In the genomic region with DNA sequence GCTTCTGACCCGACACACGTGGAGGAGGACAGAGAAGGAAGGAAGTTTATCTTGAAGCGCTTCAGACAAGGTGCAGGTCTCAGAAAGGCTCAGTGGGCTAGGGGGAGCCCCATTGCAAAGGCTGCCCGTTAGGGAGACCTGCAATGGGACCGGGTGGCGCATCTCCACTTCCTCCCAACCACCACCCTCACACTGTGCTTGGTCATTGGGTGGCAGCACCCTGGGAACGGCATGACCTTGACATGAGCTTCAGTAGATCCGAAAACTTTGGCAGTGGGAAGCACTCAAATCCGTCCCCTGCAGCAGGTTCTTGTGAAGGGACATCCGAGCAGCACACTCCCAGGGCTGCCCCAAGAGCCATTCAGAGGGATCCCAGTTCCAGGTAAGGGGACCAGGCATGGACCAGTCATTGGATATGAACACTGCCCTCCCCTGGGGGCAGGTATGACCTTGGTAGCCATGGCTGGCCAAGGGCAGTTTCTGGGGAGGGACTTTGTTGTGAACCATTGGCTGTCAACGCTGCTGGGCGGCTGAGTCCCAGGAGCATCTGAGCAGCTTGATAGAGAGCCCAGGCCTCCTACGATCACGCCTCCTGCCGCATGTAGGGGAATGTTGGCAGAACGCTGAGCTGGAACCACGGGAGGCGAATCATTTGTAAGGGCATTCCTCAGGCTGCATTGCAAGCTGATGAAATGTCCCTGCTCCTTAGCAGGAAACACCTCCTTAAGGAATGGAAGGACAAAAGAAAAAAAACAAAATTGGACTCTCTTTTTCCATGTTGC, we compare ENCODE assay signal across 16 cellular contexts. TPM values are rescaled to one million over a fixed set of nuclear protein-coding genes. Genes with fewer than 3 reads are reported as not detected.
DNase-seq lines count a peak whose midpoint lies in the region; ATAC-seq, FAIRE-seq and TF ChIP-seq lines count a peak whose summit lies in the region.
"Had no signal": no experiment of that assay in that cellular context is flagged by ENCODE, and none has a peak within 500 bp of the region (broad histone marks: within the 10 kb centered on the region; RNA-seq: fewer than 3 reads in every experiment).

No MANE protein-coding gene starts in this region.

- H3K27ac Mint-ChIP-seq in H9, result peak overlapping the region in 2 of 3 experiments; percentile 28 to 61; a peak in 2 of 7 replicates

- no TSS peak for BruUV-seq in HepG2 (replicated peaks; lab: Mats Ljungman, UMichigan)

- no peak overlapping the region for H2BK120ac ChIP-seq in H9 (ENCODE audit: low read depth, low read length, poor library complexity, severe bottlenecking)

- CTCF ChIA-PET in HepG2 (lab: Yijun Ruan, JAX; ENCODE audit: low intra/inter-chr PET ratio, low total read pairs), result interaction anchor here (0.6 kb wide), 1 partner anchor 158 kb away, joined by 3 read pairs; no protein-coding TSS in a partner anchor

- DNase-seq in H9 (peak; percentile 52), brain microvascular endothelial cell (peak; percentile 47), right cardiac atrium (peak; percentile 74 to 81 (median 79)), stromal cell of bone marrow (ENCODE audit: low read depth) (peak; percentile 23), HepG2 (ENCODE audit: low spot score) (no peak)
- DNase-seq in stimulated activated CD4-positive, alpha-beta T cell treated with anti-CD3 and anti-CD28 coated beads, Interleukin-12 subunit alpha, Interleukin-12 subunit beta, amount 100 ng/mL, for 4 hours, result no peak
- DNase-seq: activated CD4-positive, alpha-beta T cell treated with anti-CD3 and anti-CD28 coated beads, Interleukin-2, amount 50 U/mL, for 48 hours; effector memory CD4-positive, alpha-beta T cell; KBM-7; naive thymus-derived CD8-positive, alpha-beta T cell; NCI-H1694; NCI-H526 treated with DMSO at 0.1 percent for 48 hours; substantia nigra; T-helper 9 cell had no signal

- intact Hi-C loops in right cardiac atrium (cut with DNase I), result no loop called here
- intact Hi-C loops in HepG2 (cut with micrococcal nuclease; ENCODE audit: unreplicated experiment), result no loop called here

- H2BK12ac ChIP-seq in H9 (ENCODE audit: insufficient read length, low read depth, low read length), result no peak overlapping the region

- no peaks in the 10 kb centered on the region; the same call in 1 of the 2 replicates for H3K27me3 Mint-ChIP-seq in H9 (ENCODE audit: low read depth)

- no peaks in the 10 kb centered on the region for H3K4me1 ChIP-seq in H9 (ENCODE audit: insufficient read depth, low read length)
- no peaks in the 10 kb centered on the region for H3K4me1 ChIP-seq in right cardiac atrium (ENCODE audit: control insufficient read depth, insufficient read depth, low read length)
- H3K4me1 ChIP-seq in HepG2 (ENCODE audit: insufficient read depth, low read length), result no peaks in the 10 kb centered on the region

- H3K27ac ChIP-seq in H9 (ENCODE audit: insufficient read length, low read depth, low read length), result no peak overlapping the region
- no peak overlapping the region for H3K27ac ChIP-seq in brain microvascular endothelial cell
- no peak overlapping the region for H3K27ac ChIP-seq in right cardiac atrium (ENCODE audit: low read length)
- H3K27ac ChIP-seq in HepG2 (ENCODE audit: extremely low read length, insufficient read depth, low read length), result no peak overlapping the region

- POLR2A ChIA-PET in HepG2 (lab: Yijun Ruan, JAX), result no interaction called here

- no peak for TF ChIP-seq CTCF in H9 (conservative IDR thresholded peaks at IDR 0.05)
- TF ChIP-seq CTCF in brain microvascular endothelial cell (IDR thresholded peaks at IDR 0.05; ENCODE audit: low read depth, low read length, missing control alignments), result no peak
- TF ChIP-seq CTCF in HepG2 (CRISPR knock-in tag; IDR thresholded peaks at IDR 0.05), result no peak

- no peak for TF ChIP-seq POLR2A in HepG2 (IDR thresholded peaks at IDR 0.05; ENCODE audit: insufficient read depth in 1 of 2, low read depth in 2 of 2, low read length in 2 of 2)

- no peak for TF ChIP-seq RAD21 in HepG2 (CRISPR knock-in tag; IDR thresholded peaks at IDR 0.05)

- H4K5ac ChIP-seq in H9 (ENCODE audit: insufficient read length, low read depth, low read length), result no peak overlapping the region

- H3T11ph ChIP-seq in H9 (ENCODE audit: low read length), result no peak overlapping the region

- WGBS in H9 (ENCODE audit: extremely low coverage, insufficient read length, low lambda C conversion rate), result no CpG with 5 or more reads among the region's 18 CpGs
- WGBS in right cardiac atrium, result 45% methylated on average over 18 of the region's 18 CpGs
- 68% methylated on average over 11 of the region's 18 CpGs for WGBS in HepG2 (ENCODE audit: low lambda C conversion rate)

- peak overlapping the region; percentile 17 for H3K18ac ChIP-seq in H9 (ENCODE audit: insufficient read length, low read depth, low read length)

- H3K36me3 Mint-ChIP-seq in H9 (ENCODE audit: insufficient read depth in 1 of 3, low read depth in 3 of 3), result no peaks in the 10 kb centered on the region
- H3K36me3 Mint-ChIP-seq: naive thymus-derived CD8-positive, alpha-beta T cell had no signal

- H3K9me3 ChIP-seq in H9 (ENCODE audit: control insufficient read depth, low read depth, low read length) (no peaks in the 10 kb centered on the region), right cardiac atrium (ENCODE audit: control insufficient read depth, low read length) (no peaks in the 10 kb centered on the region), HepG2 (ENCODE audit: low read length) (no peaks in the 10 kb centered on the region)

- H3K79me2 ChIP-seq in H9 (ENCODE audit: insufficient read depth, low read length), result no peaks in the 10 kb centered on the region
- H3K79me2 ChIP-seq in HepG2 (ENCODE audit: insufficient read depth, low read length), result no peaks in the 10 kb centered on the region

- H3K4me2 ChIP-seq in H9 (ENCODE audit: insufficient read depth, insufficient read length, low read length), result no peak overlapping the region
- no peak overlapping the region for H3K4me2 ChIP-seq in HepG2 (ENCODE audit: low read depth, low read length)
- H3K4me2 ChIP-seq: smooth muscle cell had no signal

- H3K23ac ChIP-seq in H9 (ENCODE audit: insufficient read length, low read depth, low read length), result no peak overlapping the region

- H3K14ac ChIP-seq in H9 (ENCODE audit: insufficient read depth, low read length), result no peak overlapping the region

- in situ Hi-C loops in brain microvascular endothelial cell (cut with HindIII; ENCODE audit: low pct_ligation_motif_present, low sequenced_read_pairs) (no loop called here), HepG2 (cut with HindIII; ENCODE audit: extremely low pct_ligation_motif_present, low pct_unique_long_range_greater_than_20kb) (no loop called here)

- no peak overlapping the region for H4K91ac ChIP-seq in H9 (ENCODE audit: insufficient read length, low read depth, low read length)

- no peaks in the 10 kb centered on the region for H3K23me2 ChIP-seq in H9 (ENCODE audit: insufficient read length, low read depth, low read length, poor library complexity, severe bottlenecking)

- no peak overlapping the region for H2AK5ac ChIP-seq in H9 (ENCODE audit: insufficient read length, low read length)

- H2BK15ac ChIP-seq in H9 (ENCODE audit: low read depth, low read length), result no peak overlapping the region

- no peaks in the 10 kb centered on the region for H3K9me3 Mint-ChIP-seq in H9
- H3K9me3 Mint-ChIP-seq: naive thymus-derived CD8-positive, alpha-beta T cell had no signal

- no peaks in the 10 kb centered on the region for H3K79me1 ChIP-seq in H9 (ENCODE audit: insufficient read depth, low read depth, low read length, poor library complexity, severe bottlenecking)

- H2AFZ ChIP-seq in H9 (ENCODE audit: low read length) (no peak overlapping the region), HepG2 (ENCODE audit: low read length) (no peak overlapping the region)

- no peak for FAIRE-seq in HepG2 (lab: Jason Lieb, UNC)

- no peak overlapping the region for H3K9ac ChIP-seq in H9 (ENCODE audit: extremely low read depth, insufficient read length, low read length)
- H3K9ac ChIP-seq in HepG2 (ENCODE audit: insufficient read depth, low read depth, low read length), result no peak overlapping the region

- no peaks in the 10 kb centered on the region for H4K20me1 ChIP-seq in H9 (ENCODE audit: control insufficient read depth, insufficient read depth, insufficient read length)
- H4K20me1 ChIP-seq in HepG2 (ENCODE audit: insufficient read depth, low read length), result no peaks in the 10 kb centered on the region

- no peak overlapping the region for H3K4ac ChIP-seq in H9 (ENCODE audit: low read depth, low read length)

- no peak overlapping the region for H2BK5ac ChIP-seq in H9 (ENCODE audit: insufficient read length, low read length)

- no peak overlapping the region for H2BK20ac ChIP-seq in H9 (ENCODE audit: low read depth, low read length, poor library complexity, severe bottlenecking)

- H3K36me3 ChIP-seq in brain microvascular endothelial cell (replicated peaks) (no peaks in the 10 kb centered on the region), HepG2 (replicated peaks in 1 of 2; ENCODE audit: control insufficient read depth in 1 of 2, insufficient read depth in 2 of 2, low read length in 2 of 2) (no peaks in the 10 kb centered on the region)

- H3K27me3 ChIP-seq in H9 (ENCODE audit: insufficient read depth, low read length), result no peaks in the 10 kb centered on the region
- H3K27me3 ChIP-seq in brain microvascular endothelial cell (replicated peaks), result no peaks in the 10 kb centered on the region
- no peaks in the 10 kb centered on the region for H3K27me3 ChIP-seq in right cardiac atrium (ENCODE audit: control insufficient read depth, insufficient read depth)
- H3K27me3 ChIP-seq in HepG2 (ENCODE audit: control insufficient read depth in 1 of 2, insufficient read depth in 2 of 2, low read length in 2 of 2), result peaks cover 0 to 6% of the 10 kb centered on the region in 2 experiments; a peak in 2 of 5 replicates

- H3K4me3 ChIP-seq in brain microvascular endothelial cell (ENCODE audit: low read depth, low read length), result no peak overlapping the region
- H3K4me3 ChIP-seq in right cardiac atrium (ENCODE audit: low read length), result no peak overlapping the region
- no peak overlapping the region for H3K4me3 ChIP-seq in HepG2 (replicated peaks in 1 of 3; ENCODE audit: insufficient read depth in 1 of 3, low read depth in 2 of 3, low read length in 3 of 3)
- H3K4me3 ChIP-seq: smooth muscle cell had no signal

- no peak overlapping the region for H3K4me3 Mint-ChIP-seq in H9
- H3K4me3 Mint-ChIP-seq: naive thymus-derived CD8-positive, alpha-beta T cell had no signal

- TF ChIP-seq EP300 in HepG2 (IDR thresholded peaks at IDR 0.05; ENCODE audit: low read depth in 2 of 2, low read length in 2 of 2) (no peak), HepG2 (CRISPR knock-in tag; IDR thresholded peaks at IDR 0.05; ENCODE audit: borderline replicate concordance) (no peak)

- ATAC-seq in right cardiac atrium, result peak; percentile 75 to 78
- ATAC-seq in HepG2, result no peak
- ATAC-seq in GM18868 (IDR thresholded peaks at IDR 0.05; ENCODE audit: unreplicated experiment), result no peak
- ATAC-seq: naive thymus-derived CD8-positive, alpha-beta T cell had no signal

- no peak overlapping the region for H3K56ac ChIP-seq in H9 (ENCODE audit: insufficient read length, low read depth, low read length)

- H4K8ac ChIP-seq in H9 (replicated peaks; ENCODE audit: insufficient read length, low read depth, low read length), result no peak overlapping the region

- H3K4me1 Mint-ChIP-seq in H9, result peaks cover 10 to 23% of the 10 kb centered on the region in 2 experiments; a peak in 3 of 4 replicates

RNA-seq across cellular contexts. Expression of a gene that starts 31.7 kb away (rescaled TPM):
- total RNA-seq in H9 (2021) (0.39 TPM in 1 of 2 replicates, not detected in the other), right cardiac atrium (under 1 TPM in 1 of 4 donors, not detected in 3; 0.23 TPM), HepG2 (2016; rRNA removed; fragmentation: Illumina TruSeq; extraction: Trizol) (not detected in 2 replicates)
- polyA plus RNA-seq in right cardiac atrium (not detected), HepG2 (2011; rRNA removed) (not detected in 2 replicates)
- not detected in 2 replicates for total RNA-seq in HepG2 (2016; cell fraction: cytosol; rRNA removed; fragmentation: Illumina TruSeq; extraction: Trizol; ENCODE audit: low read depth)
- not detected in 2 replicates for total RNA-seq in HepG2 (2016; cell fraction: insoluble cytoplasmic fraction; rRNA removed; fragmentation: Illumina TruSeq; extraction: Trizol)
- not detected in 2 replicates for total RNA-seq in HepG2 (2016; cell fraction: membrane; rRNA removed; fragmentation: Illumina TruSeq; extraction: Trizol)
- not detected in 2 replicates for total RNA-seq in HepG2 (2016; cell fraction: nucleus; rRNA removed; fragmentation: Illumina TruSeq; extraction: Trizol)
- polyA plus RNA-seq in HepG2 (2011; cell fraction: cytosol; rRNA removed), result not detected in 2 replicates
- polyA plus RNA-seq in HepG2 (2011; cell fraction: nucleus; rRNA removed), result not detected in 2 replicates
- not detected in 2 replicates for polyA plus RNA-seq in HepG2 (2012)
- polyA plus RNA-seq in HepG2 (2016; cell fraction: cytosol; fragmentation: Illumina TruSeq; extraction: Trizol; ENCODE audit: low read depth), result not detected in 2 replicates
- not detected in 2 replicates for polyA plus RNA-seq in HepG2 (2016; cell fraction: insoluble cytoplasmic fraction; fragmentation: Illumina TruSeq; extraction: Trizol; ENCODE audit: low read depth)
- not detected in 2 replicates for polyA plus RNA-seq in HepG2 (2016; cell fraction: membrane; fragmentation: Illumina TruSeq; extraction: Trizol; ENCODE audit: low read depth)
- polyA plus RNA-seq in HepG2 (2016; cell fraction: nucleus; fragmentation: Illumina TruSeq; extraction: Trizol; ENCODE audit: insufficient read depth, low read depth), result not detected in 2 replicates
- not detected in 2 replicates for polyA minus RNA-seq in HepG2 (2011; rRNA and poly(A)+ RNA removed; ENCODE audit: low replicate concordance)
- polyA minus RNA-seq in HepG2 (2011; cell fraction: cytosol; rRNA and poly(A)+ RNA removed), result not detected in 2 replicates
- not detected in 2 replicates for polyA minus RNA-seq in HepG2 (2011; cell fraction: nucleus; rRNA and poly(A)+ RNA removed)
- total RNA-seq: naive thymus-derived CD8-positive, alpha-beta T cell; smooth muscle cell had no signal
- polyA plus RNA-seq: naive thymus-derived CD8-positive, alpha-beta T cell; smooth muscle cell had no signal

RNA-seq across cellular contexts. Expression of a gene that starts 37.5 kb away (rescaled TPM):
- total RNA-seq in H9 (2021), result 21.0 and 24.1 TPM in 2 replicates
- 10 to 100 TPM; 23.5 to 26.8 (median 26.1) TPM for total RNA-seq in right cardiac atrium
- 18.1 TPM for polyA plus RNA-seq in right cardiac atrium
- total RNA-seq in HepG2 (2016; rRNA removed; fragmentation: Illumina TruSeq; extraction: Trizol), result 14.9 and 16.3 TPM in 2 replicates
- 10.1 and 12.3 TPM in 2 replicates for total RNA-seq in HepG2 (2016; cell fraction: cytosol; rRNA removed; fragmentation: Illumina TruSeq; extraction: Trizol; ENCODE audit: low read depth)
- total RNA-seq in HepG2 (2016; cell fraction: insoluble cytoplasmic fraction; rRNA removed; fragmentation: Illumina TruSeq; extraction: Trizol), result 14.1 and 16.9 TPM in 2 replicates
- 24.7 and 27.4 TPM in 2 replicates for total RNA-seq in HepG2 (2016; cell fraction: membrane; rRNA removed; fragmentation: Illumina TruSeq; extraction: Trizol)
- total RNA-seq in HepG2 (2016; cell fraction: nucleus; rRNA removed; fragmentation: Illumina TruSeq; extraction: Trizol), result 13.8 and 14.1 TPM in 2 replicates
- polyA plus RNA-seq in HepG2 (2011; rRNA removed), result 9.3 and 10.9 TPM in 2 replicates
- polyA plus RNA-seq in HepG2 (2011; cell fraction: cytosol; rRNA removed), result 8.1 and 13.6 TPM in 2 replicates
- 7.5 and 10.1 TPM in 2 replicates for polyA plus RNA-seq in HepG2 (2011; cell fraction: nucleus; rRNA removed)
- polyA plus RNA-seq in HepG2 (2012), result 5.6 and 7.3 TPM in 2 replicates
- polyA plus RNA-seq in HepG2 (2016; cell fraction: cytosol; fragmentation: Illumina TruSeq; extraction: Trizol; ENCODE audit: low read depth), result 10.6 and 12.0 TPM in 2 replicates
- polyA plus RNA-seq in HepG2 (2016; cell fraction: insoluble cytoplasmic fraction; fragmentation: Illumina TruSeq; extraction: Trizol; ENCODE audit: low read depth), result 14.6 and 14.7 TPM in 2 replicates
- polyA plus RNA-seq in HepG2 (2016; cell fraction: membrane; fragmentation: Illumina TruSeq; extraction: Trizol; ENCODE audit: low read depth), result 19.7 and 21.0 TPM in 2 replicates
- 16.7 and 19.1 TPM in 2 replicates for polyA plus RNA-seq in HepG2 (2016; cell fraction: nucleus; fragmentation: Illumina TruSeq; extraction: Trizol; ENCODE audit: insufficient read depth, low read depth)
- 7.7 and 13.5 TPM in 2 replicates for polyA minus RNA-seq in HepG2 (2011; rRNA and poly(A)+ RNA removed; ENCODE audit: low replicate concordance)
- polyA minus RNA-seq in HepG2 (2011; cell fraction: cytosol; rRNA and poly(A)+ RNA removed), result 6.1 and 7.0 TPM in 2 replicates
- polyA minus RNA-seq in HepG2 (2011; cell fraction: nucleus; rRNA and poly(A)+ RNA removed), result 8.2 and 12.4 TPM in 2 replicates

Comparison
In these comparisons a context has a peak if more than half of its experiments do, and no peak if none do; other contexts are left out.
1. DNase-seq: peak in H9 (single experiment), brain microvascular endothelial cell (single experiment), right cardiac atrium (3 of 3) and stromal cell of bone marrow (single experiment); none in HepG2 (single experiment) and stimulated activated CD4-positive, alpha-beta T cell treated with anti-CD3 and anti-CD28 coated beads, Interleukin-12 subunit alpha, Interleukin-12 subunit beta, amount 100 ng/mL, for 4 hours (single experiment).
2. ATAC-seq: peak in right cardiac atrium (2 of 2); none in HepG2 (single experiment) and GM18868 (single experiment).